Comparison of ENCODE assay signal across 14 cellular contexts in genomic region chr3:111246967-111247760, GRCh38.
DNase-seq lines count a peak whose midpoint lies in the region; ATAC-seq and TF ChIP-seq lines count a peak whose summit lies in the region.
"Had no signal": no experiment of that assay in that cellular context is flagged by ENCODE, and none has a peak within 500 bp of the region (broad histone marks: within the 10 kb centered on the region; RNA-seq: fewer than 3 reads in every experiment).

No MANE protein-coding gene starts in this region.

- H3K4me1 Mint-ChIP-seq in osteocyte (ENCODE audit: unreplicated experiment) = peaks cover 17% of the 10 kb centered on the region

- H3K4me3 Mint-ChIP-seq in osteocyte (ENCODE audit: unreplicated experiment) = no peak overlapping the region
- H3K4me3 Mint-ChIP-seq: activated naive CD4-positive, alpha-beta T cell treated with anti-CD3 and anti-CD28 coated beads, Interleukin-2, amount 50 U/mL, for 24 hours; effector memory CD8-positive, alpha-beta T cell; stimulated activated naive CD8-positive, alpha-beta T cell treated with anti-CD3 and anti-CD28 coated beads, Interleukin-15, amount 100 ng/mL, for 72 hours had no signal

- H3K4me3 ChIP-seq in epithelial cell of proximal tubule (ENCODE audit: low read depth, low read length) = no peak overlapping the region
- H3K4me3 ChIP-seq: SJSA1 had no signal

- no peak for ATAC-seq in HG03280 (IDR thresholded peaks at IDR 0.05; ENCODE audit: unreplicated experiment)
- ATAC-seq: effector memory CD8-positive, alpha-beta T cell; stimulated activated naive CD8-positive, alpha-beta T cell treated with anti-CD3 and anti-CD28 coated beads, Interleukin-15, amount 100 ng/mL, for 72 hours had no signal

- no peaks in the 10 kb centered on the region for H3K36me3 Mint-ChIP-seq in osteocyte (ENCODE audit: unreplicated experiment)

- DNase-seq in EH (ENCODE audit: low read depth) (peak; percentile 89), NCI-H146 treated with DMSO at 0.1 percent for 48 hours (lab: John Stamatoyannopoulos, UW; ENCODE audit: unreplicated experiment) (peak; percentile 20), epithelial cell of proximal tubule (ENCODE audit: low read depth) (peak; percentile 82), osteocyte (ENCODE audit: extremely low spot score, unreplicated experiment) (no peak), midbrain (lab: John Stamatoyannopoulos, UW) (no peak)
- no peak for DNase-seq in activated CD4-positive, alpha-beta T cell treated with anti-CD3 and anti-CD28 coated beads for 48 hours
- DNase-seq in activated naive CD4-positive, alpha-beta T cell treated with anti-CD3 and anti-CD28 coated beads, Interleukin-2, amount 50 U/mL, for 16 hours = no peak
- DNase-seq: activated CD4-positive, alpha-beta T cell treated with anti-CD3 and anti-CD28 coated beads, Interleukin-2, amount 50 U/mL, for 4 hours; effector memory CD8-positive, alpha-beta T cell; KBM-7; stimulated activated naive CD8-positive, alpha-beta T cell treated with anti-CD3 and anti-CD28 coated beads, Interleukin-15, amount 100 ng/mL, for 72 hours had no signal

- H3K9me3 Mint-ChIP-seq in osteocyte (ENCODE audit: unreplicated experiment) = no peaks in the 10 kb centered on the region
- H3K9me3 Mint-ChIP-seq: effector memory CD8-positive, alpha-beta T cell had no signal

- H3K27ac Mint-ChIP-seq in osteocyte (ENCODE audit: unreplicated experiment) = peak overlapping the region; percentile 33
- H3K27ac Mint-ChIP-seq: activated naive CD4-positive, alpha-beta T cell treated with anti-CD3 and anti-CD28 coated beads, Interleukin-2, amount 50 U/mL, for 24 hours; effector memory CD8-positive, alpha-beta T cell had no signal

- TF ChIP-seq CTCF in epithelial cell of proximal tubule (conservative IDR thresholded peaks at IDR 0.05; ENCODE audit: low read depth, low read length) (no peak), osteocyte (IDR thresholded peaks at IDR 0.05) (no peak)

- H3K27me3 Mint-ChIP-seq in osteocyte (ENCODE audit: unreplicated experiment) = no peaks in the 10 kb centered on the region
- H3K27me3 Mint-ChIP-seq: activated naive CD4-positive, alpha-beta T cell treated with anti-CD3 and anti-CD28 coated beads, Interleukin-2, amount 50 U/mL, for 24 hours; effector memory CD8-positive, alpha-beta T cell; stimulated activated naive CD8-positive, alpha-beta T cell treated with anti-CD3 and anti-CD28 coated beads, Interleukin-15, amount 100 ng/mL, for 72 hours had no signal

Comparison
In these comparisons a context has a peak if more than half of its experiments do, and no peak if none do; other contexts are left out.
1. DNase-seq: peak in EH (single experiment), NCI-H146 treated with DMSO at 0.1 percent for 48 hours (single experiment) and epithelial cell of proximal tubule (single experiment); none in osteocyte (single experiment), activated CD4-positive, alpha-beta T cell treated with anti-CD3 and anti-CD28 coated beads for 48 hours (single experiment), midbrain (single experiment) and activated naive CD4-positive, alpha-beta T cell treated with anti-CD3 and anti-CD28 coated beads, Interleukin-2, amount 50 U/mL, for 16 hours (single experiment).